15 cellular contexts compared by ENCODE assay signal in the genomic region with DNA sequence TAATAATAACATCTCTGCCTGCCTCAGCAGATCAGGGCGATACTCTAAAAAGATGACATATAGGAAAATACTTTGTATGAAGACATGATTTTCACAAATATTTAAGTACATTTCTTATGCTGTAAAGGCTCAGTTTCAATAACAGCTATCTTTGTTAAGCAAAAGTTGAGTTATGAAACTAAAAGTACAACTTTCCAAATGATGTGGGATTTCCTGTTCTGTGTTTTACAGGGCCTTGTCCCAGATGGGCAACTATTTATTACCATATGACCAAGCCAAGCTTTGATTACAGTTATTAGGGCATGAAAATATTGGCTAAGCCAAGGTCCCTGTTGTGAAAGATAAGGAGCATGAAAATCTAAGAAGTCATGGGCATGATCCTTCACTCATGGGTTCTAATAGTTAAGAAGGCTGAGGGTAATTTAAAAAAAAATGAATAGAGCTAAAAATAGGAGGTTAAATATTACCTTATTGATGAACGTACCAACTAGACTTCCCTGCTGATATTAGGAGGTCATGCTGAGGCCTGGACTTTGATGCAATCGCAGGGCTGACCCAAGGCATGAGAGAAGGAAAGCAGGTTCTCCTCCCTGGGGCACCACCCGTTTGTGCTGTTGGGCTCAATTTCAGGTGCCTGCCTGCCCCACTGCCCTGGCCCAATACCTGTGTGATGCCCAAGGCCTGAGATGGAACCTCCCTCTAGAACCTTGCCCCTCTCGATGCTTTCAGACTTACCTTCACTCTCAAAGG.
DNase-seq lines count a peak whose midpoint lies in the region; ATAC-seq, FAIRE-seq and TF ChIP-seq lines count a peak whose summit lies in the region.
"Had no signal": no experiment of that assay in that cellular context is flagged by ENCODE, and none has a peak within 500 bp of the region (broad histone marks: within the 10 kb centered on the region; RNA-seq: fewer than 3 reads in every experiment).

No MANE protein-coding gene starts in this region.

- peak; percentile 55 for ATAC-seq in HG03039 (IDR thresholded peaks at IDR 0.05; ENCODE audit: unreplicated experiment)
- peak; percentile 6 for ATAC-seq in activated T-helper 17 cell treated with anti-CD3 and anti-CD28 coated beads, Interleukin-2, amount 50 U/mL, for 72 hours (replicated peaks)
- ATAC-seq: K562; stimulated activated naive CD8-positive, alpha-beta T cell treated with anti-CD3 and anti-CD28 coated beads, Interleukin-15, amount 100 ng/mL, for 72 hours; WTC11 had no signal

- peak overlapping the region; percentile 29 for H3K27ac Mint-ChIP-seq in activated T-helper 17 cell treated with anti-CD3 and anti-CD28 coated beads, Interleukin-2, amount 50 U/mL, for 72 hours
- H3K27ac Mint-ChIP-seq: brain; stimulated activated naive CD8-positive, alpha-beta T cell treated with anti-CD3 and anti-CD28 coated beads, Interleukin-15, amount 100 ng/mL, for 72 hours; WTC11 had no signal

- TF ChIP-seq CTCF in GM10248 (IDR thresholded peaks at IDR 0.05; ENCODE audit: control extremely low read depth, extremely low read depth, low read depth, missing control alignments), result no peak

- CTCF ChIA-PET in GM10248 (lab: Yijun Ruan, JAX), result interaction anchor here (1.2 to 2.1 kb wide), 5 partner anchors 9 to 307 kb away, joined by 3 to 8 read pairs (median 4); no protein-coding TSS in a partner anchor

- no peaks in the 10 kb centered on the region for H3K36me3 Mint-ChIP-seq in activated T-helper 17 cell treated with anti-CD3 and anti-CD28 coated beads, Interleukin-2, amount 50 U/mL, for 72 hours (ENCODE audit: low read depth)
- H3K36me3 Mint-ChIP-seq: brain, WTC11 had no signal

- peak overlapping the region; percentile 12 for H3K4me3 Mint-ChIP-seq in activated T-helper 17 cell treated with anti-CD3 and anti-CD28 coated beads, Interleukin-2, amount 50 U/mL, for 72 hours
- H3K4me3 Mint-ChIP-seq: brain; stimulated activated naive CD8-positive, alpha-beta T cell treated with anti-CD3 and anti-CD28 coated beads, Interleukin-15, amount 100 ng/mL, for 72 hours; WTC11 had no signal

- DNase-seq in GM10248 (ENCODE audit: extremely low spot score) (peak; percentile 29), GM19239 (ENCODE audit: insufficient read length, low spot score) (no peak), retina (no peak), posterior cingulate gyrus (no peak), SKM-1 treated with dmso at 0.1 percent for 144 hours (lab: John Stamatoyannopoulos, UW; ENCODE audit: unreplicated experiment) (no peak)
- no peak for DNase-seq in effector memory CD4-positive, alpha-beta T cell
- DNase-seq: DMS79; GOT3; NK-92 treated with Interleukin-12 subunit alpha and Interleukin-12 subunit beta, amount 100 ng/mL, for 24 hours; stimulated activated naive CD8-positive, alpha-beta T cell treated with anti-CD3 and anti-CD28 coated beads, Interleukin-15, amount 100 ng/mL, for 72 hours had no signal

- H3K4me3 ChIP-seq in effector memory CD4-positive, alpha-beta T cell (ENCODE audit: insufficient read depth, low read depth, low read length, poor library complexity, severe bottlenecking), result no peak overlapping the region
- H3K4me3 ChIP-seq: K562 had no signal

- H3K27me3 ChIP-seq in effector memory CD4-positive, alpha-beta T cell (replicated peaks; ENCODE audit: control insufficient read depth, insufficient read depth, low read length, poor library complexity, severe bottlenecking), result peaks cover 3% of the 10 kb centered on the region

- H3K9me3 Mint-ChIP-seq in activated T-helper 17 cell treated with anti-CD3 and anti-CD28 coated beads, Interleukin-2, amount 50 U/mL, for 72 hours, result peaks cover 4% of the 10 kb centered on the region
- H3K9me3 Mint-ChIP-seq: brain had no signal

- peaks cover 4% of the 10 kb centered on the region for H3K4me1 ChIP-seq in effector memory CD4-positive, alpha-beta T cell (ENCODE audit: control insufficient read depth, insufficient read depth, low read length, poor library complexity, severe bottlenecking)

- POLR2A ChIA-PET in GM10248 (lab: Yijun Ruan, JAX), result no interaction called here

- peak; percentile 96 for FAIRE-seq in GM19239 (lab: Jason Lieb, UNC)
- FAIRE-seq: K562 had no signal

- H3K36me3 ChIP-seq in effector memory CD4-positive, alpha-beta T cell (ENCODE audit: control insufficient read depth, insufficient read depth, low read length), result no peaks in the 10 kb centered on the region

- peaks cover 53% of the 10 kb centered on the region for H3K4me1 Mint-ChIP-seq in activated T-helper 17 cell treated with anti-CD3 and anti-CD28 coated beads, Interleukin-2, amount 50 U/mL, for 72 hours

- H3K9me3 ChIP-seq in effector memory CD4-positive, alpha-beta T cell (ENCODE audit: control insufficient read depth, low read length), result no peaks in the 10 kb centered on the region

- intact Hi-C loops in posterior cingulate gyrus (cut with DNase I), result no loop called here

- H3K27ac ChIP-seq in effector memory CD4-positive, alpha-beta T cell (ENCODE audit: insufficient read depth, low read length, poor library complexity, severe bottlenecking), result no peak overlapping the region

- H3K27me3 Mint-ChIP-seq in activated T-helper 17 cell treated with anti-CD3 and anti-CD28 coated beads, Interleukin-2, amount 50 U/mL, for 72 hours, result peaks cover 9% of the 10 kb centered on the region
